ENCODE assay signal across 12 cellular contexts in the genomic region with DNA sequence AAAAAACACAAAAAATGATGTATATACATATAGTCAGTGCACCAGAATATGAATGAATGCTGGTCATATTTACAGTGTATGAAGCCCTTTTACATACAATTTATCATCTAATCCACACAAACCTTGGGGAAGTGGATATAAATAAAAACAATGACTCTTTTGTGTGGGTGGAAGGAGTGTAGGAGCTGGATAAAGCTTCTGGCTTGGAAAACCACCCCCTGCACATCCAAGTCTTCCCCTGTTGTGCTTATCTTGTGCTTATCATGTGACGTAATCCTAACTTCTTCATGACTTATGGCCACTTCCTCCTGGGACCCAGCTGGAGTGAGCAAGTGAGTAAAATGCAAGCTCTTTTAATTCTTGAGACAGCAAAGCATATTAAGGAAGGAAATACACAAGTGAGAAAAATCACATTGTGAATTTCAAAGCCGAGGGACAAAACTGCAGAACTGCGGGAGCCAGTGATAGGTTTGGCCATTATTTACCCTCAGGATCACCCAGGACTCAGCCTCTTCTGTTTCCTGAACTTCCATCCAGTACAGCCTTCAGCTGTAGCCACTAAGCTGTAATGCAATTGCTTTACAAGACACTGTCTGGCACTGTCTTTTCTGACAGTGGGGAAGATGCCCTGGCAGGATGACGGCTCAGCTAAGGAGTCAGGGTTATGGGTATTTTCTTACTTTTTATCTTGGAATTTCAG.
DNase-seq lines count a peak whose midpoint lies in the region; ATAC-seq and TF ChIP-seq lines count a peak whose summit lies in the region.
"Had no signal": no experiment of that assay in that cellular context is flagged by ENCODE, and none has a peak within 500 bp of the region (broad histone marks: within the 10 kb centered on the region; RNA-seq: fewer than 3 reads in every experiment).

No MANE protein-coding gene starts in this region.

- no peaks in the 10 kb centered on the region for H4K20me1 ChIP-seq in PC-3 (ENCODE audit: low read length)

- H3K9ac ChIP-seq in PC-3 (ENCODE audit: low read length) = no peak overlapping the region
- H3K9ac ChIP-seq: KMS-11 had no signal

- TF ChIP-seq CTCF in PC-3 (conservative IDR thresholded peaks at IDR 0.05; ENCODE audit: low read depth, low read length) = no peak
- TF ChIP-seq CTCF in fibroblast of mammary gland (conservative IDR thresholded peaks at IDR 0.05; ENCODE audit: control insufficient read depth, insufficient read depth, low read depth, low read length) = no peak

- H3K27ac Mint-ChIP-seq in naive thymus-derived CD4-positive, alpha-beta T cell = no peak overlapping the region
- no peak overlapping the region for H3K27ac Mint-ChIP-seq in activated naive CD4-positive, alpha-beta T cell treated with anti-CD3 and anti-CD28 coated beads, Interleukin-2, amount 50 U/mL, for 72 hours
- no peak overlapping the region for H3K27ac Mint-ChIP-seq in effector memory CD8-positive, alpha-beta T cell
- H3K27ac Mint-ChIP-seq: activated naive CD8-positive, alpha-beta T cell treated with anti-CD3 and anti-CD28 coated beads, Interleukin-2, amount 10 ng/mL, durations not matched to agents 7 days and 5 days; T-helper 17 cell had no signal

- DNase-seq in ELR (ENCODE audit: low read depth) (peak; percentile 82), PC-3 (peak; percentile 13), fibroblast of mammary gland (ENCODE audit: low read depth) (peak; percentile 53)
- no peak for DNase-seq in naive thymus-derived CD4-positive, alpha-beta T cell
- no peak for DNase-seq in stimulated activated CD4-positive, alpha-beta T cell treated with anti-CD3 and anti-CD28 coated beads, Interleukin-4, amount 100 ng/mL, for 1 hour
- DNase-seq in activated naive CD4-positive, alpha-beta T cell treated with anti-CD3 and anti-CD28 coated beads, Interleukin-2, amount 50 U/mL, for 72 hours (ENCODE audit: low spot score in 2 of 2) = no peak
- no peak for DNase-seq in effector memory CD8-positive, alpha-beta T cell
- DNase-seq: activated naive CD8-positive, alpha-beta T cell treated with anti-CD3 and anti-CD28 coated beads, Interleukin-2, amount 10 ng/mL, durations not matched to agents 7 days and 5 days; stimulated activated CD4-positive, alpha-beta T cell treated with anti-CD3 and anti-CD28 coated beads, Interleukin-2, amount 100 ng/mL, for 48 hours; T-helper 17 cell had no signal

- peak; percentile 57 for ATAC-seq in PC-3
- ATAC-seq in naive thymus-derived CD4-positive, alpha-beta T cell = peak; percentile 67
- ATAC-seq in GM18519 (IDR thresholded peaks at IDR 0.05; ENCODE audit: low FRiP score, unreplicated experiment) = no peak
- no peak for ATAC-seq in activated naive CD4-positive, alpha-beta T cell treated with anti-CD3 and anti-CD28 coated beads, Interleukin-2, amount 50 U/mL, for 72 hours
- no peak for ATAC-seq in effector memory CD8-positive, alpha-beta T cell (replicated peaks)
- ATAC-seq: T-helper 17 cell had no signal

- BruUV-seq in PC-3 (replicated peaks; lab: Mats Ljungman, UMichigan) = no TSS peak

- POLR2A ChIA-PET in PC-3 (lab: Charles Lee; ENCODE audit: unreplicated experiment) = interaction anchor here (0.6 kb wide), 1 partner anchor 116 kb away, joined by 11 read pairs; no protein-coding TSS in a partner anchor
- POLR2A ChIA-PET in naive thymus-derived CD4-positive, alpha-beta T cell (lab: Charles Lee) = interaction anchor here (0.5 kb wide), 1 partner anchor 139 kb away, joined by 3 read pairs; no protein-coding TSS in a partner anchor

- no peaks in the 10 kb centered on the region for H3K9me3 ChIP-seq in PC-3 (ENCODE audit: low read length)
- H3K9me3 ChIP-seq in naive thymus-derived CD4-positive, alpha-beta T cell (ENCODE audit: control insufficient read depth in 2 of 3, low read length in 3 of 3) = no peaks in the 10 kb centered on the region

- intact Hi-C loops in PC-3 (cut with micrococcal nuclease) = no loop called here
- intact Hi-C loops in naive thymus-derived CD4-positive, alpha-beta T cell (cut with micrococcal nuclease) = no loop called here

- H3K36me3 Mint-ChIP-seq in naive thymus-derived CD4-positive, alpha-beta T cell = peaks cover 0 to 3% (median 0%) of the 10 kb centered on the region in 5 donors
- H3K36me3 Mint-ChIP-seq in activated naive CD4-positive, alpha-beta T cell treated with anti-CD3 and anti-CD28 coated beads, Interleukin-2, amount 50 U/mL, for 72 hours = peaks cover 0 to 5% of the 10 kb centered on the region in 2 donors
- peaks cover 2% of the 10 kb centered on the region for H3K36me3 Mint-ChIP-seq in effector memory CD8-positive, alpha-beta T cell (ENCODE audit: insufficient read depth)
- H3K36me3 Mint-ChIP-seq: activated naive CD8-positive, alpha-beta T cell treated with anti-CD3 and anti-CD28 coated beads, Interleukin-2, amount 10 ng/mL, durations not matched to agents 7 days and 5 days had no signal

- H3K9me2 ChIP-seq in PC-3 (replicated peaks; ENCODE audit: low read length) = no peaks in the 10 kb centered on the region

- H3K4me1 ChIP-seq in PC-3 (ENCODE audit: insufficient read depth, low read length) = peaks cover 5% of the 10 kb centered on the region; the same call in 1 of the 2 replicates
- H3K4me1 ChIP-seq in naive thymus-derived CD4-positive, alpha-beta T cell (ENCODE audit: control insufficient read depth in 2 of 2, insufficient read depth in 2 of 2, low read length in 2 of 2) = no peaks in the 10 kb centered on the region

- CTCF ChIA-PET in PC-3 (lab: Charles Lee) = interaction anchor here (0.7 to 0.8 kb wide), 2 partner anchors 97 to 100 kb away, joined by 3 read pairs; a partner anchor contains a TSS
- CTCF ChIA-PET in naive thymus-derived CD4-positive, alpha-beta T cell (lab: Charles Lee) = no interaction called here

- H3K9me3 Mint-ChIP-seq in naive thymus-derived CD4-positive, alpha-beta T cell = peaks cover 0 to 4% (median 0%) of the 10 kb centered on the region in 11 donors
- H3K9me3 Mint-ChIP-seq in activated naive CD4-positive, alpha-beta T cell treated with anti-CD3 and anti-CD28 coated beads, Interleukin-2, amount 50 U/mL, for 72 hours = peaks cover 0 to 3% of the 10 kb centered on the region in 2 donors
- H3K9me3 Mint-ChIP-seq in effector memory CD8-positive, alpha-beta T cell = no peaks in the 10 kb centered on the region
- H3K9me3 Mint-ChIP-seq: activated naive CD8-positive, alpha-beta T cell treated with anti-CD3 and anti-CD28 coated beads, Interleukin-2, amount 10 ng/mL, durations not matched to agents 7 days and 5 days had no signal

- H3K4me1 Mint-ChIP-seq in naive thymus-derived CD4-positive, alpha-beta T cell = peaks cover 0 to 3% (median 0%) of the 10 kb centered on the region in 7 donors
- no peaks in the 10 kb centered on the region for H3K4me1 Mint-ChIP-seq in effector memory CD8-positive, alpha-beta T cell (ENCODE audit: low read depth in 2 of 2)

- no peaks in the 10 kb centered on the region for H3K36me3 ChIP-seq in PC-3 (ENCODE audit: low read depth, low read length)
- H3K36me3 ChIP-seq in naive thymus-derived CD4-positive, alpha-beta T cell (ENCODE audit: control insufficient read depth in 2 of 3, insufficient read depth in 3 of 3, low read length in 3 of 3) = no peaks in the 10 kb centered on the region

- H2AFZ ChIP-seq in PC-3 (ENCODE audit: low read length) = no peak overlapping the region

- H3K79me2 ChIP-seq in PC-3 (ENCODE audit: low read length) = no peaks in the 10 kb centered on the region

- no peak overlapping the region for H3K4me2 ChIP-seq in PC-3 (ENCODE audit: low read length)
- H3K4me2 ChIP-seq: KMS-11 had no signal

- H3K4me3 ChIP-seq in PC-3 (ENCODE audit: low read length) (no peak overlapping the region), fibroblast of mammary gland (ENCODE audit: control insufficient read depth, low read depth, low read length) (no peak overlapping the region)
- H3K4me3 ChIP-seq in naive thymus-derived CD4-positive, alpha-beta T cell (ENCODE audit: low read length) = no peak overlapping the region

- no peak overlapping the region for H3K27ac ChIP-seq in PC-3 (ENCODE audit: low read length)
- no peak overlapping the region for H3K27ac ChIP-seq in naive thymus-derived CD4-positive, alpha-beta T cell (ENCODE audit: low read depth, low read length)
- H3K27ac ChIP-seq: KMS-11 had no signal

- H3K27me3 Mint-ChIP-seq in naive thymus-derived CD4-positive, alpha-beta T cell = peaks cover 0 to 10% (median 0%) of the 10 kb centered on the region in 5 donors
- peaks cover 10% of the 10 kb centered on the region in 2 donors for H3K27me3 Mint-ChIP-seq in effector memory CD8-positive, alpha-beta T cell

- no peaks in the 10 kb centered on the region for H3K27me3 ChIP-seq in PC-3 (ENCODE audit: low read length)
- H3K27me3 ChIP-seq in naive thymus-derived CD4-positive, alpha-beta T cell (ENCODE audit: control insufficient read depth in 2 of 2, insufficient read depth in 2 of 2, low read length in 2 of 2) = no peaks in the 10 kb centered on the region

- H3K4me3 Mint-ChIP-seq in naive thymus-derived CD4-positive, alpha-beta T cell = no peak overlapping the region
- H3K4me3 Mint-ChIP-seq in effector memory CD8-positive, alpha-beta T cell = no peak overlapping the region
- H3K4me3 Mint-ChIP-seq: activated naive CD8-positive, alpha-beta T cell treated with anti-CD3 and anti-CD28 coated beads, Interleukin-2, amount 10 ng/mL, durations not matched to agents 7 days and 5 days; T-helper 17 cell had no signal

- no peaks in the 10 kb centered on the region for H3F3A ChIP-seq in PC-3 (ENCODE audit: low read length, unreplicated experiment)

Comparison
In these comparisons a context has a peak if more than half of its experiments do, and no peak if none do; other contexts are left out.
1. DNase-seq: peak in ELR (single experiment), PC-3 (single experiment) and fibroblast of mammary gland (single experiment); none in naive thymus-derived CD4-positive, alpha-beta T cell (0 of 9), stimulated activated CD4-positive, alpha-beta T cell treated with anti-CD3 and anti-CD28 coated beads, Interleukin-4, amount 100 ng/mL, for 1 hour (single experiment), activated naive CD4-positive, alpha-beta T cell treated with anti-CD3 and anti-CD28 coated beads, Interleukin-2, amount 50 U/mL, for 72 hours (0 of 2) and effector memory CD8-positive, alpha-beta T cell (0 of 3).
2. ATAC-seq: peak in PC-3 (single experiment) and naive thymus-derived CD4-positive, alpha-beta T cell (single experiment); none in GM18519 (single experiment), activated naive CD4-positive, alpha-beta T cell treated with anti-CD3 and anti-CD28 coated beads, Interleukin-2, amount 50 U/mL, for 72 hours (0 of 2) and effector memory CD8-positive, alpha-beta T cell (single experiment).